2 cellular contexts compared by ENCODE assay signal in the genomic region with DNA sequence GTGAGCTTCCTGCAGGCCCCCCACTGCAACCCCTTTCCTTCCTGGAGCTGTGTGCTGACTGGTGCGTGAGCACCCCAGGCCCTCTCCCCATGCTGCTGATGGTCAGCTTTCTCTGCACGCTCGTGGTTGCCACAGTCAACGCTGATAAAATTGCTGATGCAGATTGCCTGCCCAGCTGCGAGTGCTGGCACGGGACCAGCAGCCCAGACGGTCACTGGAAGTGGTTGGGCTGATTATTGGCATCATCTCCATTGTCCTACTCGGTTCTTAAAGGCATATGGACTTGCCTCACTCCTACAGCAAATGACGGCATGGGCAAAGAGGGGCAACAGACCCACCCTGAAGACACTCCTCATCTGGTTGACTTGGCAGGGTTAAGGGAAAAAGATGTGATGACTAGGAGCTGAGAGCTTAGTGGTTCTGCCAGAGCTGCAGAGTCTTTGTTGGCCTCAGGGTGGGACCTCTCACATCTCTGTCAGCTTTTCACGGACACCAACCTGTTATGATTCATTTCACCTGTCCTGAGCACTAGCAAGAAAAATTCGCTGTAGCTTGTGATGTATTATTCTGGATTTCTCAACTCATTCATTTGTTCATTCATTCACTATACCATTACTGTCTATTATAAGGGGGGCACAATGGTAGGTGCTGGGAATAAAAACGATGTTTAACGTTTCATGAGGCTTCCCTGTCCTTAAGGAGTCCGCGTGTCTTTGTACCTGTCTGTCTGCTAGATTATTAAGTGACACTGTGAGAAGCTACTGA.
TF ChIP-seq lines count a peak whose summit lies in the region.

No MANE protein-coding gene starts in this region.

TF ChIP-seq in A549, 52 proteins besides CTCF, POLR2A, EP300 and RAD21 (continued from another document and continues in another):
- no peak for TF ChIP-seq ZC3H11A (IDR thresholded peaks at IDR 0.05)
- TF ChIP-seq ZNF302 (CRISPR knock-in tag; IDR thresholded peaks at IDR 0.05), result no peak
- no peak for TF ChIP-seq TFCP2L1 (CRISPR knock-in tag; IDR thresholded peaks at IDR 0.05)
- no peak for TF ChIP-seq FOSB (CRISPR knock-in tag; IDR thresholded peaks at IDR 0.05)
- TF ChIP-seq CBX2 (IDR thresholded peaks at IDR 0.05; ENCODE audit: borderline replicate concordance, low read depth), result no peak
- no peak for TF ChIP-seq EHMT2 (IDR thresholded peaks at IDR 0.05; ENCODE audit: low read depth)
- TF ChIP-seq ESRRA (IDR thresholded peaks at IDR 0.05; ENCODE audit: borderline replicate concordance, low read length), result no peak
- no peak for TF ChIP-seq FOSL2 (IDR thresholded peaks at IDR 0.05)
- TF ChIP-seq FOSL2 (CRISPR knock-in tag; IDR thresholded peaks at IDR 0.05), result no peak; the same call in 1 of the 2 replicates
- no peak for TF ChIP-seq SREBF2 (IDR thresholded peaks at IDR 0.05)
- TF ChIP-seq CBX8 (IDR thresholded peaks at IDR 0.05), result no peak
- TF ChIP-seq MAZ (IDR thresholded peaks at IDR 0.05; ENCODE audit: borderline replicate concordance, low read depth, low read length), result no peak
- TF ChIP-seq, protein P1, sequence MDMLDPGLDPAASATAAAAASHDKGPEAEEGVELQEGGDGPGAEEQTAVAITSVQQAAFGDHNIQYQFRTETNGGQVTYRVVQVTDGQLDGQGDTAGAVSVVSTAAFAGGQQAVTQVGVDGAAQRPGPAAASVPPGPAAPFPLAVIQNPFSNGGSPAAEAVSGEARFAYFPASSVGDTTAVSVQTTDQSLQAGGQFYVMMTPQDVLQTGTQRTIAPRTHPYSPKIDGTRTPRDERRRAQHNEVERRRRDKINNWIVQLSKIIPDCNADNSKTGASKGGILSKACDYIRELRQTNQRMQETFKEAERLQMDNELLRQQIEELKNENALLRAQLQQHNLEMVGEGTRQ (IDR thresholded peaks at IDR 0.05), result no peak
- no peak for TF ChIP-seq NR3C1 (IDR thresholded peaks at IDR 0.05)
- no peak for TF ChIP-seq EHF (CRISPR knock-in tag; IDR thresholded peaks at IDR 0.05)
- peak; percentile 38; the same call in 1 of the 2 replicates for TF ChIP-seq HOXB5 (CRISPR knock-in tag; IDR thresholded peaks at IDR 0.05)
- TF ChIP-seq, protein P2, sequence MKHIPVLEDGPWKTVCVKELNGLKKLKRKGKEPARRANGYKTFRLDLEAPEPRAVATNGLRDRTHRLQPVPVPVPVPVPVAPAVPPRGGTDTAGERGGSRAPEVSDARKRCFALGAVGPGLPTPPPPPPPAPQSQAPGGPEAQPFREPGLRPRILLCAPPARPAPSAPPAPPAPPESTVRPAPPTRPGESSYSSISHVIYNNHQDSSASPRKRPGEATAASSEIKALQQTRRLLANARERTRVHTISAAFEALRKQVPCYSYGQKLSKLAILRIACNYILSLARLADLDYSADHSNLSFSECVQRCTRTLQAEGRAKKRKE (CRISPR knock-in tag; IDR thresholded peaks at IDR 0.05; ENCODE audit: low read depth), result 0 out of 2 replicates have a peak, but pooled peaks have one; percentile 45
- TF ChIP-seq ZSCAN20 (CRISPR knock-in tag; IDR thresholded peaks at IDR 0.05), result no peak
- peak; percentile 30; the same call in 1 of the 3 replicates for TF ChIP-seq SMC3 (IDR thresholded peaks at IDR 0.05)
- TF ChIP-seq HOXA7 (CRISPR knock-in tag; IDR thresholded peaks at IDR 0.05), result peak; percentile 81; the same call in 1 of the 2 replicates
- TF ChIP-seq RFX5 (IDR thresholded peaks at IDR 0.05), result no peak
- TF ChIP-seq, protein P3, sequence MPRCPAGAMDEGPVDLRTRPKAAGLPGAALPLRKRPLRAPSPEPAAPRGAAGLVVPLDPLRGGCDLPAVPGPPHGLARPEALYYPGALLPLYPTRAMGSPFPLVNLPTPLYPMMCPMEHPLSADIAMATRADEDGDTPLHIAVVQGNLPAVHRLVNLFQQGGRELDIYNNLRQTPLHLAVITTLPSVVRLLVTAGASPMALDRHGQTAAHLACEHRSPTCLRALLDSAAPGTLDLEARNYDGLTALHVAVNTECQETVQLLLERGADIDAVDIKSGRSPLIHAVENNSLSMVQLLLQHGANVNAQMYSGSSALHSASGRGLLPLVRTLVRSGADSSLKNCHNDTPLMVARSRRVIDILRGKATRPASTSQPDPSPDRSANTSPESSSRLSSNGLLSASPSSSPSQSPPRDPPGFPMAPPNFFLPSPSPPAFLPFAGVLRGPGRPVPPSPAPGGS (IDR thresholded peaks at IDR 0.05), result no peak
- no peak for TF ChIP-seq NFE2L2 (conservative IDR thresholded peaks at IDR 0.05; ENCODE audit: low read length)
- TF ChIP-seq, protein P4, sequence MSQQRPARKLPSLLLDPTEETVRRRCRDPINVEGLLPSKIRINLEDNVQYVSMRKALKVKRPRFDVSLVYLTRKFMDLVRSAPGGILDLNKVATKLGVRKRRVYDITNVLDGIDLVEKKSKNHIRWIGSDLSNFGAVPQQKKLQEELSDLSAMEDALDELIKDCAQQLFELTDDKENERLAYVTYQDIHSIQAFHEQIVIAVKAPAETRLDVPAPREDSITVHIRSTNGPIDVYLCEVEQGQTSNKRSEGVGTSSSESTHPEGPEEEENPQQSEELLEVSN (IDR thresholded peaks at IDR 0.05; ENCODE audit: borderline replicate concordance, low read depth), result no peak
- TF ChIP-seq, protein P5, sequence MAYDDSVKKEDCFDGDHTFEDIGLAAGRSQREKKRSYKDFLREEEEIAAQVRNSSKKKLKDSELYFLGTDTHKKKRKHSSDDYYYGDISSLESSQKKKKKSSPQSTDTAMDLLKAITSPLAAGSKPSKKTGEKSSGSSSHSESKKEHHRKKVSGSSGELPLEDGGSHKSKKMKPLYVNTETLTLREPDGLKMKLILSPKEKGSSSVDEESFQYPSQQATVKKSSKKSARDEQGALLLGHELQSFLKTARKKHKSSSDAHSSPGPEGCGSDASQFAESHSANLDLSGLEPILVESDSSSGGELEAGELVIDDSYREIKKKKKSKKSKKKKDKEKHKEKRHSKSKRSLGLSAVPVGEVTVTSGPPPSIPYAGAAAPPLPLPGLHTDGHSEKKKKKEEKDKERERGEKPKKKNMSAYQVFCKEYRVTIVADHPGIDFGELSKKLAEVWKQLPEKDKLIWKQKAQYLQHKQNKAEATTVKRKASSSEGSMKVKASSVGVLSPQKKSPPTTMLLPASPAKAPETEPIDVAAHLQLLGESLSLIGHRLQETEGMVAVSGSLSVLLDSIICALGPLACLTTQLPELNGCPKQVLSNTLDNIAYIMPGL (CRISPR knock-in tag; IDR thresholded peaks at IDR 0.05; ENCODE audit: borderline replicate concordance), result no peak
- no peak for TF ChIP-seq PHF8 (IDR thresholded peaks at IDR 0.05; ENCODE audit: borderline replicate concordance, low read depth)
- TF ChIP-seq RARB (CRISPR knock-in tag; IDR thresholded peaks at IDR 0.05), result no peak
- no peak for TF ChIP-seq JUNB (IDR thresholded peaks at IDR 0.05)
- 0 out of 2 replicates have a peak, but pooled peaks have one; percentile 78 for TF ChIP-seq HOXB13 (CRISPR knock-in tag; IDR thresholded peaks at IDR 0.05; ENCODE audit: low read depth)
- TF ChIP-seq HDAC2 (IDR thresholded peaks at IDR 0.05), result no peak
- no peak for TF ChIP-seq RCOR1 (IDR thresholded peaks at IDR 0.05; ENCODE audit: low read depth, low read length)
- TF ChIP-seq HEYL (CRISPR knock-in tag; IDR thresholded peaks at IDR 0.05), result no peak

TF ChIP-seq in HEK293, 187 proteins besides CTCF, POLR2A, EP300 and RAD21 (continued from another document and continues in another):
- TF ChIP-seq, protein P6, sequence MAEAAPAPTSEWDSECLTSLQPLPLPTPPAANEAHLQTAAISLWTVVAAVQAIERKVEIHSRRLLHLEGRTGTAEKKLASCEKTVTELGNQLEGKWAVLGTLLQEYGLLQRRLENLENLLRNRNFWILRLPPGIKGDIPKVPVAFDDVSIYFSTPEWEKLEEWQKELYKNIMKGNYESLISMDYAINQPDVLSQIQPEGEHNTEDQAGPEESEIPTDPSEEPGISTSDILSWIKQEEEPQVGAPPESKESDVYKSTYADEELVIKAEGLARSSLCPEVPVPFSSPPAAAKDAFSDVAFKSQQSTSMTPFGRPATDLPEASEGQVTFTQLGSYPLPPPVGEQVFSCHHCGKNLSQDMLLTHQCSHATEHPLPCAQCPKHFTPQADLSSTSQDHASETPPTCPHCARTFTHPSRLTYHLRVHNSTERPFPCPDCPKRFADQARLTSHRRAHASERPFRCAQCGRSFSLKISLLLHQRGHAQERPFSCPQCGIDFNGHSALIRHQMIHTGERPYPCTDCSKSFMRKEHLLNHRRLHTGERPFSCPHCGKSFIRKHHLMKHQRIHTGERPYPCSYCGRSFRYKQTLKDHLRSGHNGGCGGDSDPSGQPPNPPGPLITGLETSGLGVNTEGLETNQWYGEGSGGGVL (tag by site-specific recombination; IDR thresholded peaks at IDR 0.05), result no peak
- no peak for TF ChIP-seq GLIS1 (tag by site-specific recombination; IDR thresholded peaks at IDR 0.05)
- TF ChIP-seq ZNF561 (tag by site-specific recombination; IDR thresholded peaks at IDR 0.05; ENCODE audit: borderline replicate concordance), result no peak
- TF ChIP-seq ZNF629 (tag by site-specific recombination; IDR thresholded peaks at IDR 0.05), result no peak
- TF ChIP-seq, protein P7, sequence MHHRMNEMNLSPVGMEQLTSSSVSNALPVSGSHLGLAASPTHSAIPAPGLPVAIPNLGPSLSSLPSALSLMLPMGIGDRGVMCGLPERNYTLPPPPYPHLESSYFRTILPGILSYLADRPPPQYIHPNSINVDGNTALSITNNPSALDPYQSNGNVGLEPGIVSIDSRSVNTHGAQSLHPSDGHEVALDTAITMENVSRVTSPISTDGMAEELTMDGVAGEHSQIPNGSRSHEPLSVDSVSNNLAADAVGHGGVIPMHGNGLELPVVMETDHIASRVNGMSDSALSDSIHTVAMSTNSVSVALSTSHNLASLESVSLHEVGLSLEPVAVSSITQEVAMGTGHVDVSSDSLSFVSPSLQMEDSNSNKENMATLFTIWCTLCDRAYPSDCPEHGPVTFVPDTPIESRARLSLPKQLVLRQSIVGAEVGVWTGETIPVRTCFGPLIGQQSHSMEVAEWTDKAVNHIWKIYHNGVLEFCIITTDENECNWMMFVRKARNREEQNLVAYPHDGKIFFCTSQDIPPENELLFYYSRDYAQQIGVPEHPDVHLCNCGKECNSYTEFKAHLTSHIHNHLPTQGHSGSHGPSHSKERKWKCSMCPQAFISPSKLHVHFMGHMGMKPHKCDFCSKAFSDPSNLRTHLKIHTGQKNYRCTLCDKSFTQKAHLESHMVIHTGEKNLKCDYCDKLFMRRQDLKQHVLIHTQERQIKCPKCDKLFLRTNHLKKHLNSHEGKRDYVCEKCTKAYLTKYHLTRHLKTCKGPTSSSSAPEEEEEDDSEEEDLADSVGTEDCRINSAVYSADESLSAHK (tag by site-specific recombination; IDR thresholded peaks at IDR 0.05), result no peak
- TF ChIP-seq, protein P8, sequence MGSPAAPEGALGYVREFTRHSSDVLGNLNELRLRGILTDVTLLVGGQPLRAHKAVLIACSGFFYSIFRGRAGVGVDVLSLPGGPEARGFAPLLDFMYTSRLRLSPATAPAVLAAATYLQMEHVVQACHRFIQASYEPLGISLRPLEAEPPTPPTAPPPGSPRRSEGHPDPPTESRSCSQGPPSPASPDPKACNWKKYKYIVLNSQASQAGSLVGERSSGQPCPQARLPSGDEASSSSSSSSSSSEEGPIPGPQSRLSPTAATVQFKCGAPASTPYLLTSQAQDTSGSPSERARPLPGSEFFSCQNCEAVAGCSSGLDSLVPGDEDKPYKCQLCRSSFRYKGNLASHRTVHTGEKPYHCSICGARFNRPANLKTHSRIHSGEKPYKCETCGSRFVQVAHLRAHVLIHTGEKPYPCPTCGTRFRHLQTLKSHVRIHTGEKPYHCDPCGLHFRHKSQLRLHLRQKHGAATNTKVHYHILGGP (tag by site-specific recombination; IDR thresholded peaks at IDR 0.05), result no peak
- no peak for TF ChIP-seq BCL11A (tag by site-specific recombination; IDR thresholded peaks at IDR 0.05; ENCODE audit: low read depth)
- TF ChIP-seq GLIS2 (tag by site-specific recombination; IDR thresholded peaks at IDR 0.05), result 0 out of 2 replicates have a peak, but pooled peaks have one; percentile 16
- no peak for TF ChIP-seq ZNF530 (tag by site-specific recombination; IDR thresholded peaks at IDR 0.05; ENCODE audit: low read depth)
- TF ChIP-seq, protein P9, sequence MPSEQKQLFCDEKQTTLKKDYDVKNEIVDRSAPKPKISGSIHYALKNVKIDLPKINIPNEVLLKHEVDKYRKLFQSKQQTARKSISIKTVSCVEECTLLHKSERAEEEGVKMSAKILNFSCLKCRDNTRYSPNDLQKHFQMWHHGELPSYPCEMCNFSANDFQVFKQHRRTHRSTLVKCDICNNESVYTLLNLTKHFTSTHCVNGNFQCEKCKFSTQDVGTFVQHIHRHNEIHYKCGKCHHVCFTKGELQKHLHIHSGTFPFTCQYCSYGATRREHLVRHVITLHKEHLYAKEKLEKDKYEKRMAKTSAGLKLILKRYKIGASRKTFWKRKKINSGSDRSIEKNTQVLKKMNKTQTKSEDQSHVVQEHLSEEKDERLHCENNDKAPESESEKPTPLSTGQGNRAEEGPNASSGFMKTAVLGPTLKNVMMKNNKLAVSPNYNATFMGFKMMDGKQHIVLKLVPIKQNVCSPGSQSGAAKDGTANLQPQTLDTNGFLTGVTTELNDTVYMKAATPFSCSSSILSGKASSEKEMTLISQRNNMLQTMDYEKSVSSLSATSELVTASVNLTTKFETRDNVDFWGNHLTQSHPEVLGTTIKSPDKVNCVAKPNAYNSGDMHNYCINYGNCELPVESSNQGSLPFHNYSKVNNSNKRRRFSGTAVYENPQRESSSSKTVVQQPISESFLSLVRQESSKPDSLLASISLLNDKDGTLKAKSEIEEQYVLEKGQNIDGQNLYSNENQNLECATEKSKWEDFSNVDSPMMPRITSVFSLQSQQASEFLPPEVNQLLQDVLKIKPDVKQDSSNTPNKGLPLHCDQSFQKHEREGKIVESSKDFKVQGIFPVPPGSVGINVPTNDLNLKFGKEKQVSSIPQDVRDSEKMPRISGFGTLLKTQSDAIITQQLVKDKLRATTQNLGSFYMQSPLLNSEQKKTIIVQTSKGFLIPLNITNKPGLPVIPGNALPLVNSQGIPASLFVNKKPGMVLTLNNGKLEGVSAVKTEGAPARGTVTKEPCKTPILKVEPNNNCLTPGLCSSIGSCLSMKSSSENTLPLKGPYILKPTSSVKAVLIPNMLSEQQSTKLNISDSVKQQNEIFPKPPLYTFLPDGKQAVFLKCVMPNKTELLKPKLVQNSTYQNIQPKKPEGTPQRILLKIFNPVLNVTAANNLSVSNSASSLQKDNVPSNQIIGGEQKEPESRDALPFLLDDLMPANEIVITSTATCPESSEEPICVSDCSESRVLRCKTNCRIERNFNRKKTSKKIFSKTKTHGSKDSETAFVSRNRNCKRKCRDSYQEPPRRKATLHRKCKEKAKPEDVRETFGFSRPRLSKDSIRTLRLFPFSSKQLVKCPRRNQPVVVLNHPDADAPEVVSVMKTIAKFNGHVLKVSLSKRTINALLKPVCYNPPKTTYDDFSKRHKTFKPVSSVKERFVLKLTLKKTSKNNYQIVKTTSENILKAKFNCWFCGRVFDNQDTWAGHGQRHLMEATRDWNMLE (tag by site-specific recombination; conservative IDR thresholded peaks at IDR 0.05; ENCODE audit: low read depth), result no peak
- TF ChIP-seq ZFHX2 (tag by site-specific recombination; conservative IDR thresholded peaks at IDR 0.05), result no peak
- TF ChIP-seq ZBTB20 (tag by site-specific recombination; IDR thresholded peaks at IDR 0.05), result 0 out of 2 replicates have a peak, but pooled peaks have one; percentile 17
- TF ChIP-seq, protein P10, sequence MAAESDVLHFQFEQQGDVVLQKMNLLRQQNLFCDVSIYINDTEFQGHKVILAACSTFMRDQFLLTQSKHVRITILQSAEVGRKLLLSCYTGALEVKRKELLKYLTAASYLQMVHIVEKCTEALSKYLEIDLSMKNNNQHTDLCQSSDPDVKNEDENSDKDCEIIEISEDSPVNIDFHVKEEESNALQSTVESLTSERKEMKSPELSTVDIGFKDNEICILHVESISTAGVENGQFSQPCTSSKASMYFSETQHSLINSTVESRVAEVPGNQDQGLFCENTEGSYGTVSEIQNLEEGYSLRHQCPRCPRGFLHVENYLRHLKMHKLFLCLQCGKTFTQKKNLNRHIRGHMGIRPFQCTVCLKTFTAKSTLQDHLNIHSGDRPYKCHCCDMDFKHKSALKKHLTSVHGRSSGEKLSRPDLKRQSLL (tag by site-specific recombination; IDR thresholded peaks at IDR 0.05), result no peak
- TF ChIP-seq ZNF837 (tag by site-specific recombination; IDR thresholded peaks at IDR 0.05), result no peak
- TF ChIP-seq ZBTB1 (tag by site-specific recombination; IDR thresholded peaks at IDR 0.05), result no peak
- no peak for TF ChIP-seq ZNF610 (tag by site-specific recombination; IDR thresholded peaks at IDR 0.05; ENCODE audit: borderline replicate concordance)
